In genomic region chr14:104725772-104726548, GRCh38 we compare ENCODE assay signal across 15 cellular contexts. TPM values are rescaled to one million over a fixed set of nuclear protein-coding genes. Genes with fewer than 3 reads are reported as not detected.
DNase-seq lines count a peak whose midpoint lies in the region; ATAC-seq and TF ChIP-seq lines count a peak whose summit lies in the region.
"Had no signal": no experiment of that assay in that cellular context is flagged by ENCODE, and none has a peak within 500 bp of the region (broad histone marks: within the 10 kb centered on the region; RNA-seq: fewer than 3 reads in every experiment).

No MANE protein-coding gene starts in this region.

- H3K4me3 Mint-ChIP-seq in activated T-helper 2 cell treated with anti-CD3 and anti-CD28 coated beads, Interferon-gamma antibody, Interleukin-2, Interleukin-4, amounts not matched to agents 10 μg/mL and 5 μg/mL and 100 μg/mL, durations not matched to agents 14 hours and 24 hours and 36 hours (ENCODE audit: low read depth): peak overlapping the region; percentile 5
- H3K4me3 Mint-ChIP-seq in naive B cell: peak overlapping the region in 5 of 8 donors; percentile 30 to 66 (median 60)
- H3K4me3 Mint-ChIP-seq in type B pancreatic cell: peak overlapping the region; percentile 79

- intact Hi-C loops in left cardiac atrium (cut with DNase I): no loop called here
- intact Hi-C loops in Right ventricle myocardium superior (cut with DNase I): no loop called here
- intact Hi-C loops in activated T-helper 2 cell treated with anti-CD3 and anti-CD28 coated beads, Interferon-gamma antibody, Interleukin-2, Interleukin-4, amounts not matched to agents 10 μg/mL and 5 μg/mL and 100 μg/mL, durations not matched to agents 14 hours and 24 hours and 36 hours (cut with micrococcal nuclease): loop anchor here (2.0 kb wide), 1 partner anchor 27 kb away; the partner anchor contains the start of gene SIVA1

- no peaks in the 10 kb centered on the region for H3K27me3 Mint-ChIP-seq in activated T-helper 2 cell treated with anti-CD3 and anti-CD28 coated beads, Interferon-gamma antibody, Interleukin-2, Interleukin-4, amounts not matched to agents 10 μg/mL and 5 μg/mL and 100 μg/mL, durations not matched to agents 14 hours and 24 hours and 36 hours (ENCODE audit: low read depth)
- H3K27me3 Mint-ChIP-seq in naive B cell (peaks cover 0 to 15% (median 8%) of the 10 kb centered on the region in 3 donors), type B pancreatic cell (peaks cover 9% of the 10 kb centered on the region)

- H3K27ac Mint-ChIP-seq in activated T-helper 2 cell treated with anti-CD3 and anti-CD28 coated beads, Interferon-gamma antibody, Interleukin-2, Interleukin-4, amounts not matched to agents 10 μg/mL and 5 μg/mL and 100 μg/mL, durations not matched to agents 14 hours and 24 hours and 36 hours: no peak overlapping the region
- H3K27ac Mint-ChIP-seq in naive B cell (no peak overlapping the region), type B pancreatic cell (no peak overlapping the region)

- peak; percentile 45 for DNase-seq in left cardiac atrium
- DNase-seq in Right ventricle myocardium superior: no peak
- no peak for DNase-seq in activated T-helper 2 cell treated with anti-CD3 and anti-CD28 coated beads, Interferon-gamma antibody, Interleukin-2, Interleukin-4, amounts not matched to agents 10 μg/mL and 5 μg/mL and 100 μg/mL, durations not matched to agents 14 hours and 24 hours and 36 hours (ENCODE audit: low spot score)
- no peak for DNase-seq in naive B cell
- DNase-seq in type B pancreatic cell (ENCODE audit: extremely low spot score, unreplicated experiment): no peak
- DNase-seq in cortex of kidney (lab: John Stamatoyannopoulos, UW): no peak
- DNase-seq in EL: no peak
- DNase-seq: activated CD4-positive, alpha-beta T cell treated with anti-CD3 and anti-CD28 coated beads, Interleukin-2, amount 50 U/mL, for 4 hours; activated effector memory CD4-positive, alpha-beta T cell treated with Interleukin-2 at 50 U/mL for 16 hours; effector CD4-positive, alpha-beta T cell; lower lobe of right lung; NCI-H1417; NCI-H345; T1000 had no signal

- no peaks in the 10 kb centered on the region for H3K9me3 Mint-ChIP-seq in activated T-helper 2 cell treated with anti-CD3 and anti-CD28 coated beads, Interferon-gamma antibody, Interleukin-2, Interleukin-4, amounts not matched to agents 10 μg/mL and 5 μg/mL and 100 μg/mL, durations not matched to agents 14 hours and 24 hours and 36 hours
- no peaks in the 10 kb centered on the region for H3K9me3 Mint-ChIP-seq in naive B cell
- no peaks in the 10 kb centered on the region for H3K9me3 Mint-ChIP-seq in type B pancreatic cell

- H3K36me3 Mint-ChIP-seq in activated T-helper 2 cell treated with anti-CD3 and anti-CD28 coated beads, Interferon-gamma antibody, Interleukin-2, Interleukin-4, amounts not matched to agents 10 μg/mL and 5 μg/mL and 100 μg/mL, durations not matched to agents 14 hours and 24 hours and 36 hours (ENCODE audit: low read depth): no peaks in the 10 kb centered on the region
- H3K36me3 Mint-ChIP-seq in naive B cell (no peaks in the 10 kb centered on the region), type B pancreatic cell (no peaks in the 10 kb centered on the region)

- peak; percentile 12 for TF ChIP-seq CTCF in type B pancreatic cell (conservative IDR thresholded peaks at IDR 0.05)

- no peaks in the 10 kb centered on the region for H3K4me1 Mint-ChIP-seq in activated T-helper 2 cell treated with anti-CD3 and anti-CD28 coated beads, Interferon-gamma antibody, Interleukin-2, Interleukin-4, amounts not matched to agents 10 μg/mL and 5 μg/mL and 100 μg/mL, durations not matched to agents 14 hours and 24 hours and 36 hours (ENCODE audit: low read depth)
- H3K4me1 Mint-ChIP-seq in naive B cell: peaks cover 0 to 6% (median 5%) of the 10 kb centered on the region in 3 donors
- peaks cover 4% of the 10 kb centered on the region for H3K4me1 Mint-ChIP-seq in type B pancreatic cell (ENCODE audit: unreplicated experiment)

- ATAC-seq in left cardiac atrium: peak in 1 of 2 donors; percentile 2
- ATAC-seq in Right ventricle myocardium superior (ENCODE audit: poor library complexity): no peak
- ATAC-seq in naive B cell (ENCODE audit: low read depth in 2 of 2): no peak
- no peak for ATAC-seq in HG02642 (IDR thresholded peaks at IDR 0.05; ENCODE audit: poor library complexity, unreplicated experiment)

RNA-seq across cellular contexts. Expression of gene ADSS1, which starts 1.9 kb away (rescaled TPM):
- 100 to 1,000 TPM in 1 of 2 donors, 10 to 100 TPM in 1; 86.2 to 102 TPM for total RNA-seq in left cardiac atrium
- total RNA-seq in Right ventricle myocardium superior: 215 TPM
- 1.1 and 2.4 TPM in 2 replicates for total RNA-seq in activated T-helper 2 cell treated with anti-CD3 and anti-CD28 coated beads, Interferon-gamma antibody, Interleukin-2, Interleukin-4, amounts not matched to agents 10 μg/mL and 5 μg/mL and 100 μg/mL, durations not matched to agents 14 hours and 24 hours and 36 hours
- under 1 TPM in 2 of 6 donors, not detected in 4; 0.17 to 0.29 TPM for polyA plus RNA-seq in naive B cell (ENCODE audit: low read depth in 6 of 6)
- 3.2 and 6.9 TPM in 2 replicates for total RNA-seq in type B pancreatic cell (ENCODE audit: low replicate concordance)

RNA-seq across cellular contexts. Expression of gene SIVA1, which starts 27.0 kb away (rescaled TPM):
- 10 to 100 TPM; 67.6 to 68.7 TPM for total RNA-seq in left cardiac atrium
- 60.7 TPM for total RNA-seq in Right ventricle myocardium superior
- total RNA-seq in activated T-helper 2 cell treated with anti-CD3 and anti-CD28 coated beads, Interferon-gamma antibody, Interleukin-2, Interleukin-4, amounts not matched to agents 10 μg/mL and 5 μg/mL and 100 μg/mL, durations not matched to agents 14 hours and 24 hours and 36 hours: 96.0 and 104 TPM in 2 replicates
- polyA plus RNA-seq in naive B cell (ENCODE audit: low read depth in 6 of 6): 100 to 1,000 TPM; 191 to 266 (median 227) TPM
- total RNA-seq in type B pancreatic cell (ENCODE audit: low replicate concordance): 65.7 and 90.1 TPM in 2 replicates

RNA-seq across cellular contexts. Expression of gene INF2, which starts 36.5 kb away (rescaled TPM):
- total RNA-seq in left cardiac atrium: 10 to 100 TPM; 44.4 to 44.7 TPM
- 28.3 TPM for total RNA-seq in Right ventricle myocardium superior
- 93.7 and 93.8 TPM in 2 replicates for total RNA-seq in activated T-helper 2 cell treated with anti-CD3 and anti-CD28 coated beads, Interferon-gamma antibody, Interleukin-2, Interleukin-4, amounts not matched to agents 10 μg/mL and 5 μg/mL and 100 μg/mL, durations not matched to agents 14 hours and 24 hours and 36 hours
- 10 to 100 TPM in 1 of 6 donors, 1 to 10 TPM in 5; 2.8 to 10.2 (median 5.5) TPM for polyA plus RNA-seq in naive B cell (ENCODE audit: low read depth in 6 of 6)
- total RNA-seq in type B pancreatic cell (ENCODE audit: low replicate concordance): 45.6 and 78.9 TPM in 2 replicates

Comparison
In these comparisons a context has a peak if more than half of its experiments do, and no peak if none do; other contexts are left out.
1. H3K4me3 Mint-ChIP-seq: peak in every context shown above with its lines; median percentile 79 in type B pancreatic cell; 60 in naive B cell; 5 in activated T-helper 2 cell treated with anti-CD3 and anti-CD28 coated beads, Interferon-gamma antibody, Interleukin-2, Interleukin-4, amounts not matched to agents 10 μg/mL and 5 μg/mL and 100 μg/mL, durations not matched to agents 14 hours and 24 hours and 36 hours.
2. RNA of gene ADSS1, which starts 1.9 kb away (total RNA-seq): 215 TPM in Right ventricle myocardium superior (single experiment) and 86.2 to 102 TPM in left cardiac atrium; 3.2 to 6.9 TPM in type B pancreatic cell and 1.1 to 2.4 TPM in activated T-helper 2 cell treated with anti-CD3 and anti-CD28 coated beads, Interferon-gamma antibody, Interleukin-2, Interleukin-4, amounts not matched to agents 10 μg/mL and 5 μg/mL and 100 μg/mL, durations not matched to agents 14 hours and 24 hours and 36 hours; every median in the first group is over 10 times any median in the second.